ENCODE assay signal across 16 cellular contexts in genomic region chr9:98105006-98105405, GRCh38. TPM values are rescaled to one million over a fixed set of nuclear protein-coding genes. Genes with fewer than 3 reads are reported as not detected.
A peak's percentile ranks its signal among the peaks of the same experiment; 100 is the strongest.
DNase-seq lines count a peak whose midpoint lies in the region; ATAC-seq and TF ChIP-seq lines count a peak whose summit lies in the region.
"Had no signal": no experiment of that assay in that cellular context is flagged by ENCODE, and none has a peak within 500 bp of the region (broad histone marks: within the 10 kb centered on the region; RNA-seq: fewer than 3 reads in every experiment).

No MANE protein-coding gene starts in this region.

- no peak for TF ChIP-seq CTCF in CD4-positive, alpha-beta T cell (IDR thresholded peaks at IDR 0.05)
- no peak for TF ChIP-seq CTCF in HEK293 (tag by site-specific recombination; IDR thresholded peaks at IDR 0.05)
- no peak for TF ChIP-seq CTCF in neutrophil (IDR thresholded peaks at IDR 0.05)
- no peak for TF ChIP-seq CTCF in dorsolateral prefrontal cortex (IDR thresholded peaks at IDR 0.05 in 54 of 56, conservative IDR thresholded peaks at IDR 0.05 in 2 of 56; ENCODE audit: low read depth in 1 of 56, partially characterized antibody in 56 of 56)
- TF ChIP-seq CTCF in gastroesophageal sphincter (IDR thresholded peaks at IDR 0.05), result no peak

- no peaks in the 10 kb centered on the region for H3K27me3 Mint-ChIP-seq in CD4-positive, alpha-beta T cell

- H3K36me3 Mint-ChIP-seq in CD4-positive, alpha-beta T cell (ENCODE audit: low read depth), result peaks cover 65% of the 10 kb centered on the region
- peaks cover 35 to 54% of the 10 kb centered on the region in 2 donors for H3K36me3 Mint-ChIP-seq in activated naive CD4-positive, alpha-beta T cell treated with anti-CD3 and anti-CD28 coated beads, Interleukin-2, amount 50 U/mL, for 72 hours

- ATAC-seq in CD4-positive, alpha-beta T cell (ENCODE audit: poor library complexity), result no peak
- ATAC-seq in activated naive CD4-positive, alpha-beta T cell treated with anti-CD3 and anti-CD28 coated beads, Interleukin-2, amount 50 U/mL, for 72 hours, result no peak
- ATAC-seq in GM21381 (IDR thresholded peaks at IDR 0.05; ENCODE audit: unreplicated experiment) (no peak), gastroesophageal sphincter (no peak)
- ATAC-seq: gastrocnemius medialis, HCT116, K562 had no signal

- CTCF ChIA-PET in CD4-positive, alpha-beta T cell (lab: Charles Lee), result interaction anchor here (1.0 kb wide), 1 partner anchor 122 kb away, joined by 5 read pairs; the partner anchor contains the start of gene ANP32B
- CTCF ChIA-PET in HEK293 (lab: Yijun Ruan, JAX), result interaction anchor here (0.6 to 1.4 kb wide), 6 partner anchors 26 to 768 kb away, joined by 3 to 9 read pairs (median 4); no protein-coding TSS in a partner anchor

- no peak for TF ChIP-seq POLR2A in gastroesophageal sphincter (IDR thresholded peaks at IDR 0.05)

- DNase-seq in CD4-positive, alpha-beta T cell, result no peak
- no peak for DNase-seq in activated naive CD4-positive, alpha-beta T cell treated with anti-CD3 and anti-CD28 coated beads, Interleukin-2, amount 50 U/mL, for 72 hours (ENCODE audit: low spot score in 2 of 2)
- no peak for DNase-seq in dorsolateral prefrontal cortex
- DNase-seq: caudate nucleus; gastrocnemius medialis; occipital lobe; stimulated activated naive CD4-positive, alpha-beta T cell treated with Interleukin-2 at 50 U/mL for 16 hours had no signal

- intact Hi-C loops in CD4-positive, alpha-beta T cell (cut with DNase I, micrococcal nuclease), result loop anchor here in 1 of 2 experiments (10.0 kb wide), 2 partner anchors 120 to 150 kb away; partner anchors contain the start of genes ANP32B and TBC1D2
- intact Hi-C loops in dorsolateral prefrontal cortex (cut with DNase I), result no loop called here

- H3K36me3 ChIP-seq in HEK293 (ENCODE audit: control insufficient read depth in 2 of 2, insufficient read depth in 1 of 2, low read length in 2 of 2) (peaks cover 0 to 41% of the 10 kb centered on the region in 2 experiments; a peak in 2 of 3 replicates), neutrophil (no peaks in the 10 kb centered on the region), gastroesophageal sphincter (peaks cover 0 to 24% of the 10 kb centered on the region in 2 donors)
- H3K36me3 ChIP-seq: adrenal gland, gastrocnemius medialis, vagina had no signal

- WGBS in gastroesophageal sphincter (ENCODE audit: low coverage in 1 of 2), 2 donors, result no CpG with 5 or more reads among the region's 7 CpGs

- no peaks in the 10 kb centered on the region for H3K9me3 ChIP-seq in CD4-positive, alpha-beta T cell (ENCODE audit: control insufficient read depth, low read length)
- H3K9me3 ChIP-seq in HEK293 (ENCODE audit: control insufficient read depth, insufficient read depth, low read depth, low read length), result no peaks in the 10 kb centered on the region
- H3K9me3 ChIP-seq in neutrophil, result no peaks in the 10 kb centered on the region
- peaks cover 0 to 14% (median 0%) of the 10 kb centered on the region in 3 donors for H3K9me3 ChIP-seq in gastroesophageal sphincter
- H3K9me3 ChIP-seq: adrenal gland, gastrocnemius medialis, vagina had no signal

- H3K4me1 ChIP-seq in HEK293 (ENCODE audit: control insufficient read depth, insufficient read depth, low read length), result no peaks in the 10 kb centered on the region
- peaks cover 44 to 62% of the 10 kb centered on the region in 2 experiments for H3K4me1 ChIP-seq in neutrophil (ENCODE audit: control insufficient read depth in 1 of 2, insufficient read depth in 1 of 2, low read depth in 1 of 2, low read length in 1 of 2)
- no peaks in the 10 kb centered on the region for H3K4me1 ChIP-seq in gastroesophageal sphincter
- H3K4me1 ChIP-seq: gastrocnemius medialis, vagina had no signal

- peak overlapping the region; percentile 51 for H3K27ac ChIP-seq in CD4-positive, alpha-beta T cell (ENCODE audit: low read depth, low read length)
- H3K27ac ChIP-seq in HEK293 (ENCODE audit: extremely low read depth, low read depth, low read length) (no peak overlapping the region), neutrophil (peak overlapping the region; percentile 69), dorsolateral prefrontal cortex (peak overlapping the region in 1 of 59 donors; percentile 46), gastroesophageal sphincter (no peak overlapping the region)
- H3K27ac ChIP-seq: C4-2B, gastrocnemius medialis, vagina had no signal

- no peak for TF ChIP-seq EP300 in gastroesophageal sphincter (IDR thresholded peaks at IDR 0.05)

- H3K27ac Mint-ChIP-seq in CD4-positive, alpha-beta T cell, result peak overlapping the region; percentile 91
- H3K27ac Mint-ChIP-seq in activated naive CD4-positive, alpha-beta T cell treated with anti-CD3 and anti-CD28 coated beads, Interleukin-2, amount 50 U/mL, for 72 hours, result peak overlapping the region; percentile 73 to 83

- no peaks in the 10 kb centered on the region for H3K9me3 Mint-ChIP-seq in CD4-positive, alpha-beta T cell
- H3K9me3 Mint-ChIP-seq in activated naive CD4-positive, alpha-beta T cell treated with anti-CD3 and anti-CD28 coated beads, Interleukin-2, amount 50 U/mL, for 72 hours, result peaks cover 0 to 4% of the 10 kb centered on the region in 2 donors

- H3K4me3 ChIP-seq in HEK293 (ENCODE audit: low read depth, low read length), result no peak overlapping the region
- H3K4me3 ChIP-seq in neutrophil (ENCODE audit: low read depth in 1 of 2, low read length in 1 of 2), result no peak overlapping the region
- H3K4me3 ChIP-seq in dorsolateral prefrontal cortex, result no peak overlapping the region
- no peak overlapping the region for H3K4me3 ChIP-seq in gastroesophageal sphincter
- H3K4me3 ChIP-seq: adrenal gland, gastrocnemius medialis, K562, vagina had no signal

- no peaks in the 10 kb centered on the region for H3K27me3 ChIP-seq in CD4-positive, alpha-beta T cell (ENCODE audit: control insufficient read depth, insufficient read depth, low read length)
- H3K27me3 ChIP-seq in neutrophil, result no peaks in the 10 kb centered on the region
- no peaks in the 10 kb centered on the region for H3K27me3 ChIP-seq in dorsolateral prefrontal cortex
- H3K27me3 ChIP-seq in gastroesophageal sphincter, result no peaks in the 10 kb centered on the region
- H3K27me3 ChIP-seq: gastrocnemius medialis, vagina had no signal

- H3K4me1 Mint-ChIP-seq in CD4-positive, alpha-beta T cell (ENCODE audit: low read depth), result peaks cover 93% of the 10 kb centered on the region

- POLR2A ChIA-PET in CD4-positive, alpha-beta T cell (lab: Charles Lee), result interaction anchor here (1.1 to 3.6 kb wide), 8 partner anchors 8 to 184 kb away, joined by 3 to 24 read pairs (median 4); partner anchors contain the start of genes TBC1D2 and TRIM14
- POLR2A ChIA-PET in HEK293 (lab: Yijun Ruan, JAX), result no interaction called here

- no peak overlapping the region for H3K4me3 Mint-ChIP-seq in CD4-positive, alpha-beta T cell

TF ChIP-seq in HEK293, 187 proteins besides CTCF, POLR2A, EP300 and RAD21:
- TF ChIP-seq ZNF449 (tag by site-specific recombination; IDR thresholded peaks at IDR 0.05) (peak; percentile 46; the same call in 1 of the 2 replicates), PRDM4 (tag by site-specific recombination; IDR thresholded peaks at IDR 0.05) (no peak)

RNA-seq across cellular contexts. Expression of gene TRIM14, which starts 14.0 kb away (rescaled TPM):
- total RNA-seq in CD4-positive, alpha-beta T cell, result 10 to 100 TPM; 23.5 to 23.6 TPM
- 10 to 100 TPM; 37.3 to 59.3 TPM for total RNA-seq in activated naive CD4-positive, alpha-beta T cell treated with anti-CD3 and anti-CD28 coated beads, Interleukin-2, amount 50 U/mL, for 72 hours
- total RNA-seq in dorsolateral prefrontal cortex, result 10 to 100 TPM in 114 of 120 experiments, 1 to 10 TPM in 6; 8.3 to 26.7 (median 14.6) TPM
- 10 to 100 TPM in 3 of 4 donors, 1 to 10 TPM in 1; 7.5 to 12.5 (median 10.5) TPM for total RNA-seq in gastroesophageal sphincter

RNA-seq across cellular contexts. Expression of gene NANS, which starts 48.5 kb away (rescaled TPM):
- 10 to 100 TPM; 70.5 to 74.0 TPM for total RNA-seq in CD4-positive, alpha-beta T cell
- total RNA-seq in activated naive CD4-positive, alpha-beta T cell treated with anti-CD3 and anti-CD28 coated beads, Interleukin-2, amount 50 U/mL, for 72 hours, result 10 to 100 TPM; 55.9 to 60.0 TPM
- total RNA-seq in dorsolateral prefrontal cortex, result 10 to 100 TPM; 13.8 to 40.0 (median 23.9) TPM
- 10 to 100 TPM; 21.5 to 58.3 (median 40.0) TPM for total RNA-seq in gastroesophageal sphincter

Comparison
In these comparisons a context has a peak if more than half of its experiments do, and no peak if none do; other contexts are left out.
1. H3K27ac ChIP-seq: peak in CD4-positive, alpha-beta T cell (single experiment) and neutrophil (single experiment); none in HEK293 (single experiment) and gastroesophageal sphincter (0 of 4).